18 cellular contexts compared by ENCODE assay signal in genomic region chr6:17336425-17336824, GRCh38. TPM values are rescaled to one million over a fixed set of nuclear protein-coding genes. Genes with fewer than 3 reads are reported as not detected.
"Had no signal": no experiment of that assay in that cellular context is flagged by ENCODE, and none has a peak within 500 bp of the region (broad histone marks: within the 10 kb centered on the region; RNA-seq: fewer than 3 reads in every experiment).

No MANE protein-coding gene starts in this region.

- H3K27me3 ChIP-seq: ascending aorta had no signal

- H3K27ac Mint-ChIP-seq: activated CD4-positive, alpha-beta memory T cell treated with anti-CD3 and anti-CD28 coated beads for 36 hours; mesothelial cell of epicardium; stimulated activated naive CD8-positive, alpha-beta T cell treated with anti-CD3 and anti-CD28 coated beads, Interleukin-15, amount 100 ng/mL, for 72 hours; T-helper 2 cell treated with Interferon-gamma antibody and Interleukin-4, amounts not matched to agents 5 μg/mL and 100 μg/mL, for 36 hours had no signal

- H3K27ac ChIP-seq: ascending aorta, coronary artery, epithelial cell of prostate, parathyroid adenoma, skin epidermis, thoracic aorta had no signal

- H2AFZ ChIP-seq: parathyroid adenoma had no signal

- H3K27me3 Mint-ChIP-seq: activated CD4-positive, alpha-beta memory T cell treated with anti-CD3 and anti-CD28 coated beads for 36 hours; stimulated activated naive CD8-positive, alpha-beta T cell treated with anti-CD3 and anti-CD28 coated beads, Interleukin-15, amount 100 ng/mL, for 72 hours had no signal

- H3K36me3 Mint-ChIP-seq: activated CD4-positive, alpha-beta memory T cell treated with anti-CD3 and anti-CD28 coated beads for 36 hours had no signal

- H3K36me3 ChIP-seq: ascending aorta, thoracic aorta had no signal

- H3K4me1 ChIP-seq: ascending aorta, parathyroid adenoma had no signal

- H3K4me3 ChIP-seq: ascending aorta, coronary artery, skin epidermis, thoracic aorta had no signal

- H3K79me2 ChIP-seq: parathyroid adenoma had no signal

- H3K9ac ChIP-seq: parathyroid adenoma had no signal

- H3K9me3 ChIP-seq: ascending aorta, thoracic aorta had no signal

- H3K4me1 Mint-ChIP-seq: mesothelial cell of epicardium; neural crest cell; stimulated activated naive CD8-positive, alpha-beta T cell treated with anti-CD3 and anti-CD28 coated beads, Interleukin-15, amount 100 ng/mL, for 72 hours had no signal

- DNase-seq: activated CD4-positive, alpha-beta memory T cell treated with anti-CD3 and anti-CD28 coated beads for 36 hours; activated CD4-positive, CD25-positive, alpha-beta regulatory T cell treated with anti-CD3 and anti-CD28 coated beads, Interleukin-2, amount 50 U/mL, for 72 hours; caudate nucleus; effector memory CD4-positive, alpha-beta T cell; hippocampal formation; kidney glomerular epithelial cell; stimulated activated CD4-positive, alpha-beta T cell treated with anti-CD3 and anti-CD28 coated beads, Interleukin-4, amount 100 ng/mL, for 4 hours; stimulated activated naive CD8-positive, alpha-beta T cell treated with anti-CD3 and anti-CD28 coated beads, Interleukin-15, amount 100 ng/mL, for 72 hours; SW 1271 had no signal

- H3K4me3 Mint-ChIP-seq: activated CD4-positive, alpha-beta memory T cell treated with anti-CD3 and anti-CD28 coated beads for 36 hours; mesothelial cell of epicardium; neural crest cell; stimulated activated naive CD8-positive, alpha-beta T cell treated with anti-CD3 and anti-CD28 coated beads, Interleukin-15, amount 100 ng/mL, for 72 hours; T-helper 2 cell treated with Interferon-gamma antibody and Interleukin-4, amounts not matched to agents 5 μg/mL and 100 μg/mL, for 36 hours had no signal

RNA-seq across cellular contexts. Expression of gene RBM24, which starts 55.3 kb away (rescaled TPM):
- total RNA-seq: activated CD4-positive, alpha-beta memory T cell treated with anti-CD3 and anti-CD28 coated beads for 36 hours had no signal

RNA-seq across cellular contexts. Expression of gene CAP2, which starts 57.0 kb away (rescaled TPM):
- total RNA-seq: activated CD4-positive, alpha-beta memory T cell treated with anti-CD3 and anti-CD28 coated beads for 36 hours had no signal
